ENCODE assay signal across 8 cellular contexts in the genomic region with DNA sequence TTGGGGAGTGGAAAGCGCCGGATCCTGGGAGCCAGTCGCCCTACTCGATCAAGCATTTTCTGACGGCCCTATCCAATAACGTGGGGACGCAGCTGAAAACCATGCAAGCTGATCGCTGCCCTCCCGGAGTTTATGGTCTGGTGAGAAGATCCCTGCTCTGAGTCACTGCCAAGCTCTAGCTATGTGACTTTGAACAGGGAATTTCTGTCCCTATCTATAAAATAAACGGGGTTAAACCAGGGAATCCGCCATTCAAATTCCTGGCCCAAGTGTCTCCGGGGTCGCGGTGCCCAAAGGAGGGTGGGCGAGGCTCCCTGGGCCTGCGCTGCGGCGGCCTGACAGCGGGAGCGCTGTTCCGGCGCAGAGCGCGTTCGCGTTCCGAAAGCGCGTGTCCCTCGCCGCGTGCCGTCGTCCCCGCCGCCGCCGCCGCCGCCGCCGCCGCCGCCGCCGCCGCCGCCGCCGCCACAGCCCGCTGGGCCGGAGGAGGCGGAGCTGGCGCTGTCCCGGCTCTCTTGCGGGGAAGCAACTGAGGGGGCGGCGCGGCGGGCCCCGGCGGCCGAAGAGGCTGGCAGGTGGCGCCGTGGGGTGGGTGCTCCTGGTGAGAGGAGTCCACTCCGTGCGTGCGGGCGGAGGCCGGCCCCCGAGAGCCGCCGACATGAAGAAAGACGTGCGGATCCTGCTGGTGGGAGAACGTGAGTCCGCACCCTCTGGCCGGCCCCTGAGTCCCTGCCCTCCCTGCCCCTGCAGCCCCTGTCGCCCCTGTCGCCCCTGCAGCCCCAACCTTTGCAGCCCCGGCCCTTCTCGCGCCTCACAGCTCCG. TPM values are rescaled to one million over a fixed set of nuclear protein-coding genes. Genes with fewer than 3 reads are reported as not detected.
DNase-seq lines count a peak whose midpoint lies in the region; ATAC-seq and TF ChIP-seq lines count a peak whose summit lies in the region.

A gene (plus strand): TSS at position 465 of the 819 bp plus-strand sequence. CDS start 191 bp downstream, at position 656.

- H3K4me3 ChIP-seq in Caco-2 (ENCODE audit: low read depth, low read length), result peak within 1 kb of the TSS; percentile 90
- H3K4me3 ChIP-seq in OCI-LY7 (ENCODE audit: low read depth, low read length, poor library complexity, severe bottlenecking), result peak within 1 kb of the TSS; percentile 92

- POLR2A ChIA-PET in Caco-2 (lab: Charles Lee) (interaction anchor here (0.6 kb wide), 1 partner anchor 70 kb away, joined by 4 read pairs; no protein-coding TSS in a partner anchor), OCI-LY7 (lab: Charles Lee) (no interaction called here)

- no peaks in the 10 kb centered on the region for H3K9me2 ChIP-seq in OCI-LY7 (ENCODE audit: insufficient read depth, low read length)

- H3K9me3 ChIP-seq in Caco-2, result no peaks in the 10 kb centered on the region
- no peaks in the 10 kb centered on the region for H3K9me3 ChIP-seq in OCI-LY7 (ENCODE audit: low read length)

- intact Hi-C loops in Caco-2 (cut with micrococcal nuclease; ENCODE audit: unreplicated experiment) (loop anchor here (10.0 kb wide), 1 partner anchor 63 kb away; no protein-coding TSS in a partner anchor), OCI-LY7 (cut with micrococcal nuclease; ENCODE audit: unreplicated experiment) (no loop called here)

- peaks cover 23% of the 10 kb centered on the region for H3K79me2 ChIP-seq in OCI-LY7 (ENCODE audit: insufficient read depth, low read depth, low read length)

- peaks cover 8% of the 10 kb centered on the region for H3K36me3 Mint-ChIP-seq in Caco-2 (ENCODE audit: insufficient read depth, unreplicated experiment)

- H2AFZ ChIP-seq in OCI-LY7 (ENCODE audit: low read length), result peak within 1 kb of the TSS; percentile 94

- H3K4me2 ChIP-seq in OCI-LY7 (ENCODE audit: low read length), result peak within 1 kb of the TSS; percentile 82

- peak; percentile 61 for ATAC-seq in esophagus mucosa

- H3K4me1 Mint-ChIP-seq in Caco-2 (ENCODE audit: low read depth, unreplicated experiment), result no peaks in the 10 kb centered on the region

- DNase-seq in Caco-2, result peak; percentile 84 to 89
- DNase-seq in GM20000 (ENCODE audit: low spot score), result peak; percentile 89
- DNase-seq in HUDEP-2 (lab: John Stamatoyannopoulos, UW; ENCODE audit: unreplicated experiment in 76 of 76), result peak in 70 of 76 experiments; percentile 24 to 87 (median 69)
- DNase-seq in OCI-LY7 (ENCODE audit: low spot score), result peak; percentile 90
- peak; percentile 82 for DNase-seq in activated T-cell treated with anti-CD3 and anti-CD28 coated beads, Interleukin-2, amount 50 U/mL, for 1 hour
- DNase-seq in myocyte (ENCODE audit: low read depth), result peak; percentile 89
- peak; percentile 32 to 49 for DNase-seq in stimulated activated CD8-positive, alpha-beta memory T cell treated with anti-CD3 and anti-CD28 coated beads, Interleukin-7, amount 100 ng/mL, for 48 hours (ENCODE audit: extremely low read depth in 1 of 2, low read depth in 1 of 2)

- no peaks in the 10 kb centered on the region for H3K9me3 Mint-ChIP-seq in Caco-2 (ENCODE audit: unreplicated experiment)

- H3K4me3 Mint-ChIP-seq in Caco-2 (ENCODE audit: unreplicated experiment), result peak within 1 kb of the TSS; percentile 99

- TF ChIP-seq CTCF in Caco-2 (IDR thresholded peaks at IDR 0.05; ENCODE audit: insufficient read depth in 1 of 2, low read depth in 1 of 2, low read length in 1 of 2, severe bottlenecking in 1 of 2, unreplicated experiment in 1 of 2), result peak; percentile 61 to 67
- TF ChIP-seq CTCF in GM20000 (IDR thresholded peaks at IDR 0.05; ENCODE audit: extremely low read depth, missing control alignments), result peak; percentile 63
- peak; percentile 78 for TF ChIP-seq CTCF in OCI-LY7 (conservative IDR thresholded peaks at IDR 0.05; ENCODE audit: low read length)

- H3K27ac ChIP-seq in OCI-LY7 (ENCODE audit: low read depth, low read length, poor library complexity, severe bottlenecking), result peak within 1 kb of the TSS; percentile 55

- H4K20me1 ChIP-seq in OCI-LY7 (ENCODE audit: insufficient read depth, low read length), result no peaks in the 10 kb centered on the region

- BruUV-seq in Caco-2 (replicated peaks; lab: Mats Ljungman, UMichigan), result no TSS peak
- BruUV-seq in OCI-LY7 (replicated peaks; lab: Mats Ljungman, UMichigan), result no TSS peak

- CTCF ChIA-PET in Caco-2 (lab: Charles Lee), result interaction anchor here (1.0 to 1.7 kb wide), 2 partner anchors 9 to 135 kb away, joined by 3 to 6 read pairs; a partner anchor contains a TSS
- CTCF ChIA-PET in OCI-LY7 (lab: Charles Lee; ENCODE audit: unreplicated experiment), result no interaction called here

- H3K36me3 ChIP-seq in Caco-2 (ENCODE audit: control insufficient read depth, insufficient read depth, low read length), result no peaks in the 10 kb centered on the region
- peaks cover 6% of the 10 kb centered on the region; the same call in 1 of the 2 replicates for H3K36me3 ChIP-seq in OCI-LY7 (ENCODE audit: insufficient read depth, low read length)

- H3K4me1 ChIP-seq in Caco-2 (peaks cover 6% of the 10 kb centered on the region; the same call in 1 of the 2 replicates), OCI-LY7 (ENCODE audit: insufficient read depth, low read length, poor library complexity, severe bottlenecking) (peaks cover 24% of the 10 kb centered on the region)

- no peaks in the 10 kb centered on the region for H3K27me3 Mint-ChIP-seq in Caco-2 (ENCODE audit: insufficient read depth, unreplicated experiment)

- H3K27me3 ChIP-seq in Caco-2 (replicated peaks; ENCODE audit: control insufficient read depth, insufficient read depth, low read length), result no peaks in the 10 kb centered on the region

- H3K27ac Mint-ChIP-seq in Caco-2 (ENCODE audit: unreplicated experiment), result peak within 1 kb of the TSS; percentile 97

RNA-seq across cellular contexts. Expression of the gene that starts here (rescaled TPM):
- total RNA-seq in Caco-2 (2022) (31.8 and 33.3 TPM in 2 replicates), OCI-LY7 (2022) (24.2 and 25.7 TPM in 2 replicates), esophagus mucosa (16.2 TPM), myocyte (42.3 and 48.0 TPM in 2 replicates)
- total RNA-seq in OCI-LY7 (2014; rRNA removed; shearing (Covaris generic)), result 19.4 and 23.9 TPM in 2 replicates
- polyA plus RNA-seq in myocyte (2012), result 18.9 TPM

Comparison
In these comparisons a context has a peak if more than half of its experiments do, and no peak if none do; other contexts are left out.
1. Peak in every context shown above with its lines: DNase-seq, ATAC-seq, H3K4me3 ChIP-seq and H3K27ac ChIP-seq.